In the genomic region with DNA sequence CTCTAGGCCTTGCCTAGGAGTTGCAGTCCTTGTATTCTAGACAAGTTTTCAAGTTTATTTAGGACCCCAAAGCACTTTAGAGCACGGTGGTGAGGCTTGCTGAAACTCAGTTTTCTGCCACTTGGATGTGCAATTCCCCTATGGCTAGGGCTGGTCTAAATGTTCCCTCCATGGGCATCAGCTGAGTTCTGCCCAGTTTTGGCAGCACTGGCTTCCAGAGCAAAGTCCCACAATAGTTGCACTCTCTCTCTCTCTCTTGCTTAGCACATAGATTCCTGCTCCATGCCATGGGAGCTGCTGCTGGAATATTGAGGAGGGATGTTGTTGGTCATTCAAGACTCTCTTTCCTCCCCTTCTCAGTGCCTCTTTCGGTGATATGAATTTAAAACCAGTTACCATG, we compare ENCODE assay signal across 6 cellular contexts.
"Had no signal": no experiment of that assay in that cellular context is flagged by ENCODE, and none has a peak within 500 bp of the region (broad histone marks: within the 10 kb centered on the region; RNA-seq: fewer than 3 reads in every experiment).

No MANE protein-coding gene starts in this region.

- H3K4me1 Mint-ChIP-seq: GM23338, H9 had no signal

- H3K27me3 Mint-ChIP-seq: IgD-negative memory B cell had no signal

- H3K4me3 Mint-ChIP-seq: GM23338, H9, IgD-negative memory B cell had no signal

- H3K9me3 Mint-ChIP-seq: GM23338, H9, IgD-negative memory B cell had no signal

- ATAC-seq: GM23338, HepG2 had no signal

- H3K4me3 ChIP-seq: GM23338 had no signal

- H3K36me3 Mint-ChIP-seq: IgD-negative memory B cell had no signal

- DNase-seq: H9, HCEC 1CT, KBM-7 had no signal

- H3K27ac Mint-ChIP-seq: GM23338, IgD-negative memory B cell had no signal
